ENCODE assay signal across 1 cellular context in the genomic region with DNA sequence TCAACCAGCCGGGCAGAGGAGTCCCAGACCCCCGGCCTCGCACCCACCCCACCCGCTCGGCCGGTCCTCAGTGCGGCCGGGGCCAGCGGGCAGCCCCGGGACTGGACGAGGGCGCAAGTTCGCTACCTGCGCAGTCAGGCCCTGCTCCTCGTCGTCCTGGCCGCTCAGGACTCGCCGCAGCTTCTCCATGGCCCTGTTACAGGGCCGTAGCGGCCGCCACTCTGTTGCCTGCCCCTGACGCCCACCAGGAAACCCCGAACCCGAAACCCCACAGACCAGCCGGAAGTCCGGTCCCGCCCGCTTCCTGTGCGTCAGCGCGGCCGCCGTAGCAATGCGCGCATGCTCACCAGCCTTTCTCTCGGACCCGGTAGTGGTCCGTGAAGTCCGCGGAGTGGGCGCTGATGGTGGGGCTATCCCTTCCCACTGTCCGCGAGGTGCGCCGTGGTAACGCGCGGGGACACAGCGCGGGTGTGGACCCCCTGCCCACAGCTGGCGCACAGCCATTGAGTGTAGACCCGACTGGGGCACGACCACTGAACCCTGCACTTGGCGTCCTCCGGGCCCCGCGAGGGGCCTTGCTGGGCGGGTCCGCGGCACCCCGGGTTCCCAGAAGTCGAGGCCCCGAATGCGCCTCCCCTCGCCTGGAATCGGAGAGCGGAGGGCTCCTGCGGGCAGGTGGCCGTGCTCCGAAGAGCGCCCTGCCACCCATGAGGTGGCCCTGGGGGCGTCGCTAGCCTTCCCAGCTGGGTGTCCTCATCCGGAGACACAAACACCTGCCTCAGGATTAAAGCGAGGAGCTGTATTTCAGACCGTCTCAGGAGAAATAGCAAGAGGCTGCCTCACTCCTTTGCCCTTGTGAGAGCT.
TF ChIP-seq lines count a peak whose summit lies in the region.

A gene (minus strand): TSS at position 253 of the 864 bp plus-strand sequence. CDS start 64 bp downstream, at position 189.

TF ChIP-seq in K562, 482 proteins besides CTCF, POLR2A, EP300 and RAD21 (continued from another document and continues in another):
- TF ChIP-seq, protein P1, sequence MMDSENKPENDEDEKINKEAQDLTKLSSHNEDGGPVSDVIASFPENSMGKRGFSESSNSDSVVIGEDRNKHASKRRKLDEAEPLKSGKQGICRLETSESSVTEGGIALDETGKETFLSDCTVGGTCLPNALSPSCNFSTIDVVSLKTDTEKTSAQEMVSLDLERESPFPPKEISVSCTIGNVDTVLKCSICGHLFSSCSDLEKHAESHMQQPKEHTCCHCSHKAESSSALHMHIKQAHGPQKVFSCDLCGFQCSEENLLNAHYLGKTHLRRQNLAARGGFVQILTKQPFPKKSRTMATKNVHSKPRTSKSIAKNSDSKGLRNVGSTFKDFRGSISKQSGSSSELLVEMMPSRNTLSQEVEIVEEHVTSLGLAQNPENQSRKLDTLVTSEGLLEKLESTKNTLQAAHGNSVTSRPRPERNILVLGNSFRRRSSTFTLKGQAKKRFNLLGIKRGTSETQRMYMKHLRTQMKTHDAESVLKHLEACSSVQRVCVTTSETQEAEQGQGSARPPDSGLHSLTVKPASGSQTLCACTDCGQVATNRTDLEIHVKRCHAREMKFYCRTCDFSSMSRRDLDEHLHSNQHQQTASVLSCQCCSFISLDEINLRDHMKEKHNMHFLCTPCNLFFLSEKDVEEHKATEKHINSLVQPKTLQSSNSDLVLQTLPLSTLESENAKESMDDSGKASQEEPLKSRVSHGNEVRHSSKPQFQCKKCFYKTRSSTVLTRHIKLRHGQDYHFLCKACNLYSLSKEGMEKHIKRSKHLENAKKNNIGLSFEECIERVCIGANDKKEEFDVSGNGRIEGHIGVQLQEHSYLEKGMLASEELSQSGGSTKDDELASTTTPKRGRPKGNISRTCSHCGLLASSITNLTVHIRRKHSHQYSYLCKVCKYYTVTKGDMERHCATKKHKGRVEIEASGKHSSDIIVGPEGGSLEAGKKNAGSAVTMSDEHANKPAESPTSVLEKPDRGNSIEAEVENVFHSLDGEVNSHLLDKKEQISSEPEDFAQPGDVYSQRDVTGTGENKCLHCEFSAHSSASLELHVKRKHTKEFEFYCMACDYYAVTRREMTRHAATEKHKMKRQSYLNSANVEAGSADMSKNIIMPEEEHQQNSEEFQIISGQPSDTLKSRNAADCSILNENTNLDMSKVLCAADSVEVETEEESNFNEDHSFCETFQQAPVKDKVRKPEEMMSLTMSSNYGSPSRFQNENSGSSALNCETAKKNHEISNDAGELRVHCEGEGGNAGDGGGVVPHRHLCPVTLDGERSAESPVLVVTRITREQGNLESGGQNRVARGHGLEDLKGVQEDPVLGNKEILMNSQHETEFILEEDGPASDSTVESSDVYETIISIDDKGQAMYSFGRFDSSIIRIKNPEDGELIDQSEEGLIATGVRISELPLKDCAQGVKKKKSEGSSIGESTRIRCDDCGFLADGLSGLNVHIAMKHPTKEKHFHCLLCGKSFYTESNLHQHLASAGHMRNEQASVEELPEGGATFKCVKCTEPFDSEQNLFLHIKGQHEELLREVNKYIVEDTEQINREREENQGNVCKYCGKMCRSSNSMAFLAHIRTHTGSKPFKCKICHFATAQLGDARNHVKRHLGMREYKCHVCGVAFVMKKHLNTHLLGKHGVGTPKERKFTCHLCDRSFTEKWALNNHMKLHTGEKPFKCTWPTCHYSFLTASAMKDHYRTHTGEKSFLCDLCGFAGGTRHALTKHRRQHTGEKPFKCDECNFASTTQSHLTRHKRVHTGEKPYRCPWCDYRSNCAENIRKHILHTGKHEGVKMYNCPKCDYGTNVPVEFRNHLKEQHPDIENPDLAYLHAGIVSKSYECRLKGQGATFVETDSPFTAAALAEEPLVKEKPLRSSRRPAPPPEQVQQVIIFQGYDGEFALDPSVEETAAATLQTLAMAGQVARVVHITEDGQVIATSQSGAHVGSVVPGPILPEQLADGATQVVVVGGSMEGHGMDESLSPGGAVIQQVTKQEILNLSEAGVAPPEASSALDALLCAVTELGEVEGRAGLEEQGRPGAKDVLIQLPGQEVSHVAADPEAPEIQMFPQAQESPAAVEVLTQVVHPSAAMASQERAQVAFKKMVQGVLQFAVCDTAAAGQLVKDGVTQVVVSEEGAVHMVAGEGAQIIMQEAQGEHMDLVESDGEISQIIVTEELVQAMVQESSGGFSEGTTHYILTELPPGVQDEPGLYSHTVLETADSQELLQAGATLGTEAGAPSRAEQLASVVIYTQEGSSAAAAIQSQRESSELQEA (IDR thresholded peaks at IDR 0.05; ENCODE audit: low read depth) = peak; percentile 90
- TF ChIP-seq, protein P2, sequence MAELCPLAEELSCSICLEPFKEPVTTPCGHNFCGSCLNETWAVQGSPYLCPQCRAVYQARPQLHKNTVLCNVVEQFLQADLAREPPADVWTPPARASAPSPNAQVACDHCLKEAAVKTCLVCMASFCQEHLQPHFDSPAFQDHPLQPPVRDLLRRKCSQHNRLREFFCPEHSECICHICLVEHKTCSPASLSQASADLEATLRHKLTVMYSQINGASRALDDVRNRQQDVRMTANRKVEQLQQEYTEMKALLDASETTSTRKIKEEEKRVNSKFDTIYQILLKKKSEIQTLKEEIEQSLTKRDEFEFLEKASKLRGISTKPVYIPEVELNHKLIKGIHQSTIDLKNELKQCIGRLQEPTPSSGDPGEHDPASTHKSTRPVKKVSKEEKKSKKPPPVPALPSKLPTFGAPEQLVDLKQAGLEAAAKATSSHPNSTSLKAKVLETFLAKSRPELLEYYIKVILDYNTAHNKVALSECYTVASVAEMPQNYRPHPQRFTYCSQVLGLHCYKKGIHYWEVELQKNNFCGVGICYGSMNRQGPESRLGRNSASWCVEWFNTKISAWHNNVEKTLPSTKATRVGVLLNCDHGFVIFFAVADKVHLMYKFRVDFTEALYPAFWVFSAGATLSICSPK (IDR thresholded peaks at IDR 0.05; ENCODE audit: borderline replicate concordance) = no peak
- TF ChIP-seq KLF6 (CRISPR knock-in tag; IDR thresholded peaks at IDR 0.05; ENCODE audit: borderline replicate concordance) = no peak
- peak; percentile 87; the same call in 1 of the 2 replicates for TF ChIP-seq ELF2 (CRISPR knock-in tag; IDR thresholded peaks at IDR 0.05)
- TF ChIP-seq MIER1 (IDR thresholded peaks at IDR 0.05; ENCODE audit: low read depth) = no peak
- no peak for TF ChIP-seq MCM7 (IDR thresholded peaks at IDR 0.05)
- peak; percentile 95 for TF ChIP-seq GABPA (tag; conservative IDR thresholded peaks at IDR 0.05; ENCODE audit: low read depth)
- TF ChIP-seq MBD2 (IDR thresholded peaks at IDR 0.05; ENCODE audit: borderline replicate concordance, low read depth) = peak; percentile 85
- TF ChIP-seq TGIF2 (CRISPR knock-in tag; IDR thresholded peaks at IDR 0.05) = peak; percentile 34; the same call in 1 of the 2 replicates
- peak; percentile 29; the same call in 1 of the 2 replicates for TF ChIP-seq ARID1B (IDR thresholded peaks at IDR 0.05)
- TF ChIP-seq TCF7L2 (IDR thresholded peaks at IDR 0.05; ENCODE audit: low read depth, low read length) = no peak
- TF ChIP-seq, protein P3, sequence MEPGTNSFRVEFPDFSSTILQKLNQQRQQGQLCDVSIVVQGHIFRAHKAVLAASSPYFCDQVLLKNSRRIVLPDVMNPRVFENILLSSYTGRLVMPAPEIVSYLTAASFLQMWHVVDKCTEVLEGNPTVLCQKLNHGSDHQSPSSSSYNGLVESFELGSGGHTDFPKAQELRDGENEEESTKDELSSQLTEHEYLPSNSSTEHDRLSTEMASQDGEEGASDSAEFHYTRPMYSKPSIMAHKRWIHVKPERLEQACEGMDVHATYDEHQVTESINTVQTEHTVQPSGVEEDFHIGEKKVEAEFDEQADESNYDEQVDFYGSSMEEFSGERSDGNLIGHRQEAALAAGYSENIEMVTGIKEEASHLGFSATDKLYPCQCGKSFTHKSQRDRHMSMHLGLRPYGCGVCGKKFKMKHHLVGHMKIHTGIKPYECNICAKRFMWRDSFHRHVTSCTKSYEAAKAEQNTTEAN (CRISPR knock-in tag; IDR thresholded peaks at IDR 0.05) = peak; percentile 90; the same call in 1 of the 2 replicates
- peak; percentile 36 for TF ChIP-seq PCBP1 (IDR thresholded peaks at IDR 0.05; ENCODE audit: low read depth, low read length, poor library complexity, severe bottlenecking)
- TF ChIP-seq YBX1 (IDR thresholded peaks at IDR 0.05) = no peak
- TF ChIP-seq ZNF263 (CRISPR knock-in tag; IDR thresholded peaks at IDR 0.05; ENCODE audit: borderline replicate concordance) = no peak
- peak; percentile 93; the same call in 1 of the 2 replicates for TF ChIP-seq ZNF232 (CRISPR knock-in tag; IDR thresholded peaks at IDR 0.05)
- no peak for TF ChIP-seq MED1 (CRISPR knock-in tag; IDR thresholded peaks at IDR 0.05; ENCODE audit: borderline replicate concordance)
- no peak for TF ChIP-seq NFYB (IDR thresholded peaks at IDR 0.05; ENCODE audit: extremely low read depth, insufficient read length)
- TF ChIP-seq, protein P4, sequence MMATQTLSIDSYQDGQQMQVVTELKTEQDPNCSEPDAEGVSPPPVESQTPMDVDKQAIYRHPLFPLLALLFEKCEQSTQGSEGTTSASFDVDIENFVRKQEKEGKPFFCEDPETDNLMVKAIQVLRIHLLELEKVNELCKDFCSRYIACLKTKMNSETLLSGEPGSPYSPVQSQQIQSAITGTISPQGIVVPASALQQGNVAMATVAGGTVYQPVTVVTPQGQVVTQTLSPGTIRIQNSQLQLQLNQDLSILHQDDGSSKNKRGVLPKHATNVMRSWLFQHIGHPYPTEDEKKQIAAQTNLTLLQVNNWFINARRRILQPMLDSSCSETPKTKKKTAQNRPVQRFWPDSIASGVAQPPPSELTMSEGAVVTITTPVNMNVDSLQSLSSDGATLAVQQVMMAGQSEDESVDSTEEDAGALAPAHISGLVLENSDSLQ (IDR thresholded peaks at IDR 0.05) = 0 out of 2 replicates have a peak, but pooled peaks have one; percentile 15
- TF ChIP-seq CBX3 (IDR thresholded peaks at IDR 0.05; ENCODE audit: borderline replicate concordance in 1 of 2, low read length in 2 of 2) = 0 out of 3 replicates have a peak, but pooled peaks of 1 of the 2 experiments have one; percentile 30
- peak; percentile 53 for TF ChIP-seq TAF7 (tag; IDR thresholded peaks at IDR 0.05)
- no peak for TF ChIP-seq ZNF445 (CRISPR knock-in tag; IDR thresholded peaks at IDR 0.05; ENCODE audit: low read depth)
- TF ChIP-seq TSC22D4 (tag; IDR thresholded peaks at IDR 0.05) = no peak
- TF ChIP-seq ZNF507 (tag; conservative IDR thresholded peaks at IDR 0.05) = no peak
- TF ChIP-seq, protein P5, sequence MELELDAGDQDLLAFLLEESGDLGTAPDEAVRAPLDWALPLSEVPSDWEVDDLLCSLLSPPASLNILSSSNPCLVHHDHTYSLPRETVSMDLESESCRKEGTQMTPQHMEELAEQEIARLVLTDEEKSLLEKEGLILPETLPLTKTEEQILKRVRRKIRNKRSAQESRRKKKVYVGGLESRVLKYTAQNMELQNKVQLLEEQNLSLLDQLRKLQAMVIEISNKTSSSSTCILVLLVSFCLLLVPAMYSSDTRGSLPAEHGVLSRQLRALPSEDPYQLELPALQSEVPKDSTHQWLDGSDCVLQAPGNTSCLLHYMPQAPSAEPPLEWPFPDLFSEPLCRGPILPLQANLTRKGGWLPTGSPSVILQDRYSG (tag; conservative IDR thresholded peaks at IDR 0.05; ENCODE audit: low read depth) = no peak
- TF ChIP-seq TBL1XR1 (IDR thresholded peaks at IDR 0.05; ENCODE audit: low read length in 2 of 2) = 0 out of 4 replicates have a peak, but pooled peaks of 1 of the 2 experiments have one; percentile 21
- no peak for TF ChIP-seq ZC3H8 (IDR thresholded peaks at IDR 0.05)
- TF ChIP-seq POLR2G (IDR thresholded peaks at IDR 0.05; ENCODE audit: low read depth, low read length) = peak; percentile 99
- TF ChIP-seq SP1 (CRISPR knock-in tag; IDR thresholded peaks at IDR 0.05) = peak; percentile 78
- TF ChIP-seq MTA3 (IDR thresholded peaks at IDR 0.05; ENCODE audit: borderline replicate concordance) = peak; percentile 89; the same call in 1 of the 2 replicates
- TF ChIP-seq NFE2L1 (tag; IDR thresholded peaks at IDR 0.05; ENCODE audit: borderline replicate concordance, low read depth) = no peak
- TF ChIP-seq, protein P6, sequence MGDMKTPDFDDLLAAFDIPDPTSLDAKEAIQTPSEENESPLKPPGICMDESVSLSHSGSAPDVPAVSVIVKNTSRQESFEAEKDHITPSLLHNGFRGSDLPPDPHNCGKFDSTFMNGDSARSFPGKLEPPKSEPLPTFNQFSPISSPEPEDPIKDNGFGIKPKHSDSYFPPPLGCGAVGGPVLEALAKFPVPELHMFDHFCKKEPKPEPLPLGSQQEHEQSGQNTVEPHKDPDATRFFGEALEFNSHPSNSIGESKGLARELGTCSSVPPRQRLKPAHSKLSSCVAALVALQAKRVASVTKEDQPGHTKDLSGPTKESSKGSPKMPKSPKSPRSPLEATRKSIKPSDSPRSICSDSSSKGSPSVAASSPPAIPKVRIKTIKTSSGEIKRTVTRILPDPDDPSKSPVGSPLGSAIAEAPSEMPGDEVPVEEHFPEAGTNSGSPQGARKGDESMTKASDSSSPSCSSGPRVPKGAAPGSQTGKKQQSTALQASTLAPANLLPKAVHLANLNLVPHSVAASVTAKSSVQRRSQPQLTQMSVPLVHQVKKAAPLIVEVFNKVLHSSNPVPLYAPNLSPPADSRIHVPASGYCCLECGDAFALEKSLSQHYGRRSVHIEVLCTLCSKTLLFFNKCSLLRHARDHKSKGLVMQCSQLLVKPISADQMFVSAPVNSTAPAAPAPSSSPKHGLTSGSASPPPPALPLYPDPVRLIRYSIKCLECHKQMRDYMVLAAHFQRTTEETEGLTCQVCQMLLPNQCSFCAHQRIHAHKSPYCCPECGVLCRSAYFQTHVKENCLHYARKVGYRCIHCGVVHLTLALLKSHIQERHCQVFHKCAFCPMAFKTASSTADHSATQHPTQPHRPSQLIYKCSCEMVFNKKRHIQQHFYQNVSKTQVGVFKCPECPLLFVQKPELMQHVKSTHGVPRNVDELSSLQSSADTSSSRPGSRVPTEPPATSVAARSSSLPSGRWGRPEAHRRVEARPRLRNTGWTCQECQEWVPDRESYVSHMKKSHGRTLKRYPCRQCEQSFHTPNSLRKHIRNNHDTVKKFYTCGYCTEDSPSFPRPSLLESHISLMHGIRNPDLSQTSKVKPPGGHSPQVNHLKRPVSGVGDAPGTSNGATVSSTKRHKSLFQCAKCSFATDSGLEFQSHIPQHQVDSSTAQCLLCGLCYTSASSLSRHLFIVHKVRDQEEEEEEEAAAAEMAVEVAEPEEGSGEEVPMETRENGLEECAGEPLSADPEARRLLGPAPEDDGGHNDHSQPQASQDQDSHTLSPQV (IDR thresholded peaks at IDR 0.05) = peak; percentile 66
- TF ChIP-seq, protein P7, sequence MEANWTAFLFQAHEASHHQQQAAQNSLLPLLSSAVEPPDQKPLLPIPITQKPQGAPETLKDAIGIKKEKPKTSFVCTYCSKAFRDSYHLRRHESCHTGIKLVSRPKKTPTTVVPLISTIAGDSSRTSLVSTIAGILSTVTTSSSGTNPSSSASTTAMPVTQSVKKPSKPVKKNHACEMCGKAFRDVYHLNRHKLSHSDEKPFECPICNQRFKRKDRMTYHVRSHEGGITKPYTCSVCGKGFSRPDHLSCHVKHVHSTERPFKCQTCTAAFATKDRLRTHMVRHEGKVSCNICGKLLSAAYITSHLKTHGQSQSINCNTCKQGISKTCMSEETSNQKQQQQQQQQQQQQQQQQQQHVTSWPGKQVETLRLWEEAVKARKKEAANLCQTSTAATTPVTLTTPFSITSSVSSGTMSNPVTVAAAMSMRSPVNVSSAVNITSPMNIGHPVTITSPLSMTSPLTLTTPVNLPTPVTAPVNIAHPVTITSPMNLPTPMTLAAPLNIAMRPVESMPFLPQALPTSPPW (CRISPR knock-in tag; IDR thresholded peaks at IDR 0.05) = peak; percentile 42; the same call in 1 of the 2 replicates
- TF ChIP-seq ETV6 (IDR thresholded peaks at IDR 0.05; ENCODE audit: borderline replicate concordance in 1 of 2, low read depth in 2 of 2, low read length in 1 of 2) = no peak; a peak in 1 of 4 replicates
- peak; percentile 64; the same call in 1 of the 2 replicates for TF ChIP-seq ETV6 (CRISPR knock-in tag; IDR thresholded peaks at IDR 0.05; ENCODE audit: borderline replicate concordance)
